In genomic region chr12:94139816-94140215, GRCh38 we compare ENCODE assay signal across 15 cellular contexts. TPM values are rescaled to one million over a fixed set of nuclear protein-coding genes. Genes with fewer than 3 reads are reported as not detected.
DNase-seq lines count a peak whose midpoint lies in the region; ATAC-seq and TF ChIP-seq lines count a peak whose summit lies in the region.
"Had no signal": no experiment of that assay in that cellular context is flagged by ENCODE, and none has a peak within 500 bp of the region (broad histone marks: within the 10 kb centered on the region; RNA-seq: fewer than 3 reads in every experiment).

No MANE protein-coding gene starts in this region.

- no peak overlapping the region for H3K4me3 Mint-ChIP-seq in endodermal cell
- H3K4me3 Mint-ChIP-seq: B cell; CD8-positive, alpha-beta memory T cell had no signal

- H3K36me3 Mint-ChIP-seq in endodermal cell (ENCODE audit: low read depth) = no peaks in the 10 kb centered on the region
- H3K36me3 Mint-ChIP-seq: CD8-positive, alpha-beta memory T cell had no signal

- H2BK5ac ChIP-seq in neuronal stem cell (ENCODE audit: low read length) = no peak overlapping the region

- H2BK12ac ChIP-seq in neuronal stem cell (ENCODE audit: low read length) = peak overlapping the region; percentile 60

- H2BK120ac ChIP-seq in neuronal stem cell (ENCODE audit: low read depth, low read length) = no peak overlapping the region

- peak overlapping the region; percentile 51 for H3K23ac ChIP-seq in neuronal stem cell (ENCODE audit: low read depth, low read length, poor library complexity)

- H3K27ac Mint-ChIP-seq in endodermal cell = no peak overlapping the region
- H3K27ac Mint-ChIP-seq: B cell had no signal

- H3K36me3 ChIP-seq in H7 (replicated peaks; ENCODE audit: control insufficient read depth, insufficient read depth, low read length) (no peaks in the 10 kb centered on the region), HEK293 (ENCODE audit: control insufficient read depth in 2 of 2, insufficient read depth in 1 of 2, low read length in 2 of 2) (no peaks in the 10 kb centered on the region), endodermal cell (ENCODE audit: control insufficient read depth, insufficient read depth, low read length) (no peaks in the 10 kb centered on the region), neuronal stem cell (replicated peaks in 1 of 2; ENCODE audit: control insufficient read depth in 2 of 2, insufficient read depth in 2 of 2, low read length in 2 of 2) (no peaks in the 10 kb centered on the region)
- H3K36me3 ChIP-seq: BLaER1 treated with 17β-estradiol and CSF1 and Interleukin-3, amounts not matched to agents 10 nM and 100 nM had no signal

- H3K27me3 Mint-ChIP-seq in endodermal cell (ENCODE audit: insufficient read depth) = peaks cover 28% of the 10 kb centered on the region
- H3K27me3 Mint-ChIP-seq: B cell; CD8-positive, alpha-beta memory T cell had no signal

- H3K4me1 Mint-ChIP-seq in endodermal cell = no peaks in the 10 kb centered on the region
- H3K4me1 Mint-ChIP-seq: CD8-positive, alpha-beta memory T cell had no signal

- H4K8ac ChIP-seq in neuronal stem cell (ENCODE audit: low read depth, low read length) = no peak overlapping the region

- H3K79me1 ChIP-seq in neuronal stem cell (ENCODE audit: low read depth, low read length) = no peaks in the 10 kb centered on the region

- H3K4me2 ChIP-seq in neuronal stem cell (ENCODE audit: insufficient read depth, low read length, poor library complexity, severe bottlenecking) = no peak overlapping the region
- H3K4me2 ChIP-seq: BLaER1 treated with 17β-estradiol and CSF1 and Interleukin-3, amounts not matched to agents 10 nM and 100 nM had no signal

- DNase-seq in H7 = peak; percentile 69
- peak; percentile 52 for DNase-seq in endodermal cell
- no peak for DNase-seq in neuronal stem cell (ENCODE audit: low spot score)
- DNase-seq in NCI-H2107 (lab: John Stamatoyannopoulos, UW) = no peak
- DNase-seq: COR-L47, DMS 273 treated with DMSO at 0.1 percent for 48 hours, GOT3 had no signal

- no peaks in the 10 kb centered on the region for H3K4me1 ChIP-seq in HEK293 (ENCODE audit: control insufficient read depth, insufficient read depth, low read length)
- no peaks in the 10 kb centered on the region for H3K4me1 ChIP-seq in endodermal cell (ENCODE audit: control insufficient read depth, insufficient read depth, low read length)
- no peaks in the 10 kb centered on the region for H3K4me1 ChIP-seq in neuronal stem cell (ENCODE audit: control insufficient read depth in 2 of 2, insufficient read depth in 1 of 2, low read depth in 1 of 2, low read length in 2 of 2)

- CTCF ChIA-PET in HEK293 (lab: Yijun Ruan, JAX) = no interaction called here

- H3K27me3 ChIP-seq in H7 (ENCODE audit: control insufficient read depth, insufficient read depth, low read length) (peaks cover 2% of the 10 kb centered on the region; the same call in 1 of the 2 replicates), endodermal cell (ENCODE audit: control insufficient read depth, insufficient read depth, low read length, poor library complexity, severe bottlenecking) (peaks cover 20% of the 10 kb centered on the region), neuronal stem cell (ENCODE audit: control insufficient read depth in 3 of 3, insufficient read depth in 3 of 3, low read depth in 1 of 3, low read length in 3 of 3) (peaks cover 0 to 20% (median 0%) of the 10 kb centered on the region in 3 experiments)
- H3K27me3 ChIP-seq: BLaER1 treated with 17β-estradiol and CSF1 and Interleukin-3, amounts not matched to agents 10 nM and 100 nM had no signal

- H3K9me3 Mint-ChIP-seq in endodermal cell = no peaks in the 10 kb centered on the region
- H3K9me3 Mint-ChIP-seq: CD8-positive, alpha-beta memory T cell had no signal

- H3K9me3 ChIP-seq in HEK293 (ENCODE audit: control insufficient read depth, insufficient read depth, low read depth, low read length) = no peaks in the 10 kb centered on the region
- H3K9me3 ChIP-seq in endodermal cell (ENCODE audit: control insufficient read depth, low read length) = no peaks in the 10 kb centered on the region
- no peaks in the 10 kb centered on the region for H3K9me3 ChIP-seq in neuronal stem cell (replicated peaks in 1 of 2; ENCODE audit: control insufficient read depth in 2 of 2, insufficient read depth in 1 of 2, low read depth in 1 of 2, low read length in 2 of 2)
- H3K9me3 ChIP-seq: BLaER1 treated with 17β-estradiol and CSF1 and Interleukin-3, amounts not matched to agents 10 nM and 100 nM had no signal

- H3K4me3 ChIP-seq in H7 (ENCODE audit: insufficient read depth, low read depth, low read length) = no peak overlapping the region
- no peak overlapping the region for H3K4me3 ChIP-seq in HEK293 (ENCODE audit: low read depth, low read length)
- no peak overlapping the region for H3K4me3 ChIP-seq in endodermal cell (ENCODE audit: low read length)
- no peak overlapping the region for H3K4me3 ChIP-seq in neuronal stem cell (ENCODE audit: low read length in 2 of 2)
- H3K4me3 ChIP-seq: BLaER1 treated with 17β-estradiol and CSF1 and Interleukin-3, amounts not matched to agents 10 nM and 100 nM; GM12878 had no signal

- no peak overlapping the region for H3K9ac ChIP-seq in endodermal cell (ENCODE audit: extremely low read depth, low read length, poor library complexity, severe bottlenecking)
- H3K9ac ChIP-seq in neuronal stem cell (ENCODE audit: low read depth, low read length, poor library complexity) = no peak overlapping the region
- H3K9ac ChIP-seq: BLaER1 treated with 17β-estradiol and CSF1 and Interleukin-3, amounts not matched to agents 10 nM and 100 nM had no signal

- WGBS in endodermal cell (ENCODE audit: insufficient coverage in 1 of 2, insufficient read length in 1 of 2), 2 experiments = 89 to 96% methylated on average over 4 to 21 of the region's 21 CpGs
- WGBS in neuronal stem cell (ENCODE audit: extremely low coverage in 2 of 2, insufficient read length in 2 of 2, insufficient replicate concordance in 1 of 2), 2 donors = no CpG with 5 or more reads among the region's 21 CpGs

- H2AFZ ChIP-seq in neuronal stem cell (ENCODE audit: low read length) = no peak overlapping the region

- POLR2A ChIA-PET in HEK293 (lab: Yijun Ruan, JAX) = no interaction called here

- H2AK5ac ChIP-seq in neuronal stem cell (ENCODE audit: low read depth, low read length) = peak overlapping the region; percentile 57

- peak overlapping the region; percentile 53 for H3K4ac ChIP-seq in neuronal stem cell (ENCODE audit: low read length)

- ATAC-seq in HG03460 (IDR thresholded peaks at IDR 0.05; ENCODE audit: unreplicated experiment) (no peak), HG02623 (IDR thresholded peaks at IDR 0.05; ENCODE audit: unreplicated experiment) (no peak)

- peak overlapping the region; percentile 21 for H3K18ac ChIP-seq in neuronal stem cell (ENCODE audit: low read length)

- no peak for TF ChIP-seq CTCF in HEK293 (tag by site-specific recombination; IDR thresholded peaks at IDR 0.05)
- TF ChIP-seq CTCF in endodermal cell (conservative IDR thresholded peaks at IDR 0.05) = peak; percentile 48

- H3K14ac ChIP-seq in neuronal stem cell (ENCODE audit: low read length) = no peak overlapping the region

- H3K27ac ChIP-seq in HEK293 (ENCODE audit: extremely low read depth, low read depth, low read length) (no peak overlapping the region), endodermal cell (ENCODE audit: low read depth, low read length) (no peak overlapping the region), neuronal stem cell (replicated peaks; ENCODE audit: low read length) (no peak overlapping the region)
- H3K27ac ChIP-seq: BLaER1 treated with 17β-estradiol and CSF1 and Interleukin-3, amounts not matched to agents 10 nM and 100 nM had no signal

- no peak overlapping the region for H4K91ac ChIP-seq in neuronal stem cell (ENCODE audit: low read depth, low read length, poor library complexity)

- H2BK15ac ChIP-seq in neuronal stem cell (ENCODE audit: low read length) = peak overlapping the region; percentile 82

TF ChIP-seq in HEK293, 187 proteins besides CTCF, POLR2A, EP300 and RAD21:
- TF ChIP-seq ZNF585B (tag by site-specific recombination; IDR thresholded peaks at IDR 0.05) = no peak
- TF ChIP-seq ZNF600 (tag by site-specific recombination; IDR thresholded peaks at IDR 0.05) = peak; percentile 42; the same call in 1 of the 2 replicates
- TF ChIP-seq ZSCAN18 (tag by site-specific recombination; IDR thresholded peaks at IDR 0.05) = no peak
- no peak for TF ChIP-seq ZNF274 (IDR thresholded peaks at IDR 0.05; ENCODE audit: low read length)
- no peak for TF ChIP-seq ZNF274 (tag by site-specific recombination; IDR thresholded peaks at IDR 0.05; ENCODE audit: borderline replicate concordance)

RNA-seq across cellular contexts. Expression of gene PLXNC1, which starts 8.6 kb away (rescaled TPM):
- 0.67 and 1.2 TPM in 2 replicates for total RNA-seq in H7 (2014; rRNA removed; shearing (Covaris generic))
- total RNA-seq in endodermal cell = 1 to 10 TPM; 1.6 to 1.9 TPM
- polyA plus RNA-seq in endodermal cell (2013, experiment 1 of 2) = 10.2 TPM
- 9.9 TPM for polyA plus RNA-seq in endodermal cell (2013, experiment 2 of 2)
- polyA plus RNA-seq in neuronal stem cell (2013, experiment 1 of 2) = 4.4 TPM
- polyA plus RNA-seq in neuronal stem cell (2013, experiment 2 of 2) = 4.7 TPM
- total RNA-seq: G401 had no signal

Comparison
In these comparisons a context has a peak if more than half of its experiments do, and no peak if none do; other contexts are left out.
1. DNase-seq: peak in H7 (single experiment) and endodermal cell (single experiment); none in neuronal stem cell (single experiment) and NCI-H2107 (single experiment).